Comparison of ENCODE assay signal across 30 cellular contexts in the genomic region with DNA sequence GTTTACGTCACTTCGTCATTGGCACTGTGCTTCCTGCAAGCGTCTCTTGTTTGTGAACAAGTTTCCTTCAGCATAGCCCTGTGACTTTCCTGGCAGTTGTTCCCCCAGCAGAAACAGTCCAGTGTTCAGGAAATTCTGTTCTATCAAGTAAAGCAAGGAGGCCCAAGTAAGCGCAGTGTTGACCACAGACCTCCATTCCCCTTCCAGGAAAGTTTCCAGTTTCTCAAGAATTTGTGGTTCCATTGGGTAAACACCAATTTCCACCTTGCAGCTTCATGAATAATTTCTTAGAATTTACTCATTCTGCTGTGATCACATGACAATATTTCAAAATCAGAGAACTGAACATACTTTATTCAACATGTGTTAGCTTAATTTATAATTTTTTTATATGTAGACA.
"Had no signal": no experiment of that assay in that cellular context is flagged by ENCODE, and none has a peak within 500 bp of the region (broad histone marks: within the 10 kb centered on the region; RNA-seq: fewer than 3 reads in every experiment).

No MANE protein-coding gene starts in this region.

- DNase-seq: activated CD4-positive, alpha-beta T cell treated with anti-CD3 and anti-CD28 coated beads for 36 hours; activated CD4-positive, alpha-beta T cell treated with anti-CD3 and anti-CD28 coated beads, Interleukin-2, amount 10 ng/mL, durations not matched to agents 7 days and 5 days; activated CD4-positive, alpha-beta T cell treated with anti-CD3 and anti-CD28 coated beads, Interleukin-2, amount 50 U/mL, for 48 hours; activated CD8-positive, alpha-beta memory T cell treated with anti-CD3 and anti-CD28 coated beads, Interleukin-2, amount 50 U/mL, for 48 hours; activated CD8-positive, alpha-beta T cell treated with anti-CD3 and anti-CD28 coated beads, Interleukin-2, amount 10 ng/mL, durations not matched to agents 7 days and 5 days; activated effector memory CD4-positive, alpha-beta T cell treated with anti-CD3 and anti-CD28 coated beads, Interleukin-2, amount 50 U/mL, for 16 hours; activated naive CD4-positive, alpha-beta T cell; activated naive CD4-positive, alpha-beta T cell treated with anti-CD3 and anti-CD28 coated beads, Interleukin-2, amount 50 U/mL, for 16 hours; activated naive CD8-positive, alpha-beta T cell treated with anti-CD3 and anti-CD28 coated beads for 36 hours; activated T-cell treated with anti-CD3 and anti-CD28 coated beads, Interleukin-2, amount 50 U/mL, for 72 hours; amniotic stem cell; aorta; MM.1S; NCI-H1048; NCI-H1105 treated with DMSO at 0.1 percent for 48 hours; NCI-H1436; NCI-H1694; NCI-H2029; NCI-H510A; NCI-H526; NCI-H748 treated with DMSO at 0.1 percent for 48 hours; NK-92 treated with Interleukin-12 subunit alpha and Interleukin-12 subunit beta, amount 100 ng/mL, for 24 hours; PC-9; Right ventricle myocardium superior; T1000 had no signal

- H3K4me2 ChIP-seq: KMS-11, PC-9 had no signal

- H3K9ac ChIP-seq: KMS-11 had no signal

- H3K9me3 Mint-ChIP-seq: activated naive CD8-positive, alpha-beta T cell treated with anti-CD3 and anti-CD28 coated beads for 36 hours; activated T-helper 17 cell treated with anti-CD3 and anti-CD28 coated beads, Interleukin-2, amount 50 U/mL, for 72 hours; central memory CD8-positive, alpha-beta T cell had no signal

- H3K36me3 ChIP-seq: cardiac muscle cell had no signal

- H3K27me3 ChIP-seq: cardiac muscle cell had no signal

- ATAC-seq: activated CD4-positive, alpha-beta T cell treated with anti-CD3 and anti-CD28 coated beads for 36 hours; activated CD4-positive, CD25-positive, alpha-beta regulatory T cell treated with anti-CD3 and anti-CD28 coated beads, Interleukin-2, amount 50 U/mL, for 24 hours; activated CD8-positive, alpha-beta T cell treated with anti-CD3 and anti-CD28 coated beads, Interleukin-2, amount 10 ng/mL, durations not matched to agents 7 days and 5 days; activated T-cell treated with anti-CD3 and anti-CD28 coated beads, Interleukin-2, amount 50 U/mL, for 72 hours; activated T-helper 17 cell treated with anti-CD3 and anti-CD28 coated beads, Interleukin-2, amount 50 U/mL, for 72 hours had no signal

- H2AFZ ChIP-seq: PC-9 had no signal

- H3K4me3 ChIP-seq: cardiac muscle cell, PC-9 had no signal

- H3K27ac ChIP-seq: cardiac muscle cell, KMS-11, PC-9 had no signal

- H3K4me1 Mint-ChIP-seq: activated CD4-positive, alpha-beta T cell treated with anti-CD3 and anti-CD28 coated beads for 36 hours; activated naive CD8-positive, alpha-beta T cell treated with anti-CD3 and anti-CD28 coated beads for 36 hours; activated T-helper 17 cell treated with anti-CD3 and anti-CD28 coated beads, Interleukin-2, amount 50 U/mL, for 72 hours; central memory CD8-positive, alpha-beta T cell had no signal

- H3K4me3 Mint-ChIP-seq: activated CD4-positive, alpha-beta T cell treated with anti-CD3 and anti-CD28 coated beads for 36 hours; activated CD4-positive, alpha-beta T cell treated with anti-CD3 and anti-CD28 coated beads, Interleukin-2, amount 10 ng/mL, durations not matched to agents 7 days and 5 days; activated CD8-positive, alpha-beta T cell treated with anti-CD3 and anti-CD28 coated beads, Interleukin-2, amount 10 ng/mL, durations not matched to agents 7 days and 5 days; activated naive CD8-positive, alpha-beta T cell treated with anti-CD3 and anti-CD28 coated beads for 36 hours; activated T-cell treated with anti-CD3 and anti-CD28 coated beads, Interleukin-2, amount 50 U/mL, for 72 hours; activated T-helper 17 cell treated with anti-CD3 and anti-CD28 coated beads, Interleukin-2, amount 50 U/mL, for 72 hours; central memory CD8-positive, alpha-beta T cell had no signal

- H3K36me3 Mint-ChIP-seq: activated naive CD8-positive, alpha-beta T cell treated with anti-CD3 and anti-CD28 coated beads for 36 hours had no signal
